Comparison of ENCODE assay signal across 8 cellular contexts in genomic region chr2:10434885-10435419, GRCh38. TPM values are rescaled to one million over a fixed set of nuclear protein-coding genes. Genes with fewer than 3 reads are reported as not detected.
A peak's percentile ranks its signal among the peaks of the same experiment; 100 is the strongest.
DNase-seq lines count a peak whose midpoint lies in the region; ATAC-seq and TF ChIP-seq lines count a peak whose summit lies in the region.

No MANE protein-coding gene starts in this region.

- DNase-seq in HT1080 (ENCODE audit: low read depth), result peak; percentile 77
- peak; percentile 93 for DNase-seq in activated CD8-positive, alpha-beta memory T cell treated with anti-CD3 and anti-CD28 coated beads, Interleukin-2, amount 50 U/mL, for 48 hours
- DNase-seq in erythroblast (lab: John Stamatoyannopoulos, UW), result peak; percentile 92
- DNase-seq in stimulated activated naive CD8-positive, alpha-beta T cell treated with anti-CD3 and anti-CD28 coated beads, Interleukin-15, amount 100 ng/mL, for 72 hours, result peak; percentile 74 to 78

- TF ChIP-seq POLR2A in erythroblast (IDR thresholded peaks at IDR 0.05; ENCODE audit: low read length), result no peak

- H3K9ac ChIP-seq in BLaER1 treated with 17β-estradiol and CSF1 and Interleukin-3, amounts not matched to agents 10 nM and 100 nM, result no peak overlapping the region; a peak in 1 of 22 replicates
- no peak overlapping the region for H3K9ac ChIP-seq in OCI-LY3 (ENCODE audit: low read length)

- H4K20me1 ChIP-seq in BLaER1 treated with 17β-estradiol and CSF1 and Interleukin-3, amounts not matched to agents 10 nM and 100 nM, result peaks cover 0 to 42% (median 25%) of the 10 kb centered on the region in 11 experiments; a peak in 13 of 22 replicates
- peaks cover 13% of the 10 kb centered on the region for H4K20me1 ChIP-seq in OCI-LY3 (ENCODE audit: insufficient read depth, low read length)

- peak overlapping the region in 7 of 11 experiments; percentile 23 to 68 (median 32); a peak in 9 of 22 replicates for H3K4me2 ChIP-seq in BLaER1 treated with 17β-estradiol and CSF1 and Interleukin-3, amounts not matched to agents 10 nM and 100 nM
- peak overlapping the region; percentile 61 for H3K4me2 ChIP-seq in OCI-LY3 (ENCODE audit: low read length)

- H3K79me2 ChIP-seq in OCI-LY3 (ENCODE audit: low read length), result no peaks in the 10 kb centered on the region

- H3K4me3 ChIP-seq in BLaER1 treated with 17β-estradiol and CSF1 and Interleukin-3, amounts not matched to agents 10 nM and 100 nM, result no peak overlapping the region
- no peak overlapping the region for H3K4me3 ChIP-seq in OCI-LY3 (ENCODE audit: low read length)

- peak overlapping the region in 2 of 3 experiments; percentile 31 to 39 for H3K4me3 Mint-ChIP-seq in nephron
- H3K4me3 Mint-ChIP-seq in stimulated activated naive CD8-positive, alpha-beta T cell treated with anti-CD3 and anti-CD28 coated beads, Interleukin-15, amount 100 ng/mL, for 72 hours, result no peak overlapping the region

- H3K4me1 Mint-ChIP-seq in nephron, result peaks cover 5% of the 10 kb centered on the region
- H3K4me1 Mint-ChIP-seq in stimulated activated naive CD8-positive, alpha-beta T cell treated with anti-CD3 and anti-CD28 coated beads, Interleukin-15, amount 100 ng/mL, for 72 hours, result peaks cover 26% of the 10 kb centered on the region

- peaks cover 22 to 39% (median 30%) of the 10 kb centered on the region in 11 experiments for H3K27me3 ChIP-seq in BLaER1 treated with 17β-estradiol and CSF1 and Interleukin-3, amounts not matched to agents 10 nM and 100 nM
- peaks cover 7% of the 10 kb centered on the region for H3K27me3 ChIP-seq in OCI-LY3 (ENCODE audit: low read depth, low read length)

- H3K4me1 ChIP-seq in BLaER1 treated with 17β-estradiol and CSF1 and Interleukin-3, amounts not matched to agents 10 nM and 100 nM, result peaks cover 10 to 29% (median 16%) of the 10 kb centered on the region in 10 experiments; a peak in 19 of 20 replicates
- H3K4me1 ChIP-seq in OCI-LY3 (ENCODE audit: low read length), result peaks cover 5% of the 10 kb centered on the region

- H3K36me3 Mint-ChIP-seq in nephron (ENCODE audit: low read depth), result peaks cover 5% of the 10 kb centered on the region

- H3K27ac Mint-ChIP-seq in nephron, result peak overlapping the region in 2 of 3 experiments; percentile 48 to 50
- no peak overlapping the region for H3K27ac Mint-ChIP-seq in stimulated activated naive CD8-positive, alpha-beta T cell treated with anti-CD3 and anti-CD28 coated beads, Interleukin-15, amount 100 ng/mL, for 72 hours

- peaks cover 16% of the 10 kb centered on the region for H3K27me3 Mint-ChIP-seq in nephron (ENCODE audit: low read depth)
- peaks cover 28% of the 10 kb centered on the region for H3K27me3 Mint-ChIP-seq in stimulated activated naive CD8-positive, alpha-beta T cell treated with anti-CD3 and anti-CD28 coated beads, Interleukin-15, amount 100 ng/mL, for 72 hours

- no peaks in the 10 kb centered on the region for H3K9me3 Mint-ChIP-seq in nephron
- no peaks in the 10 kb centered on the region for H3K9me3 Mint-ChIP-seq in stimulated activated naive CD8-positive, alpha-beta T cell treated with anti-CD3 and anti-CD28 coated beads, Interleukin-15, amount 100 ng/mL, for 72 hours

- peaks cover 8 to 25% (median 16%) of the 10 kb centered on the region in 11 experiments for H3K36me3 ChIP-seq in BLaER1 treated with 17β-estradiol and CSF1 and Interleukin-3, amounts not matched to agents 10 nM and 100 nM
- H3K36me3 ChIP-seq in OCI-LY3 (replicated peaks; ENCODE audit: low read depth, low read length), result peaks cover 17% of the 10 kb centered on the region

- H2AFZ ChIP-seq in OCI-LY3 (ENCODE audit: low read depth, low read length), result no peak overlapping the region

- H3K27ac ChIP-seq in BLaER1 treated with 17β-estradiol and CSF1 and Interleukin-3, amounts not matched to agents 10 nM and 100 nM, result no peak overlapping the region
- H3K27ac ChIP-seq in OCI-LY3 (ENCODE audit: low read length), result no peak overlapping the region

- peak; percentile 92 for TF ChIP-seq CTCF in OCI-LY3 (IDR thresholded peaks at IDR 0.05; ENCODE audit: low read depth, low read length)
- peak; percentile 90 to 97 (median 94) for TF ChIP-seq CTCF in nephron (IDR thresholded peaks at IDR 0.05; ENCODE audit: unreplicated experiment in 3 of 3)

- no peaks in the 10 kb centered on the region for H3K9me3 ChIP-seq in BLaER1 treated with 17β-estradiol and CSF1 and Interleukin-3, amounts not matched to agents 10 nM and 100 nM (replicated peaks in 1 of 11)
- H3K9me3 ChIP-seq in OCI-LY3 (ENCODE audit: insufficient read depth, low read length), result no peaks in the 10 kb centered on the region

- ATAC-seq in GM19328 (IDR thresholded peaks at IDR 0.05; ENCODE audit: unreplicated experiment), result peak; percentile 54
- peak; percentile 72 for ATAC-seq in stimulated activated naive CD8-positive, alpha-beta T cell treated with anti-CD3 and anti-CD28 coated beads, Interleukin-15, amount 100 ng/mL, for 72 hours

RNA-seq across cellular contexts. Expression of gene ODC1, which starts 13.2 kb away (rescaled TPM):
- 582 and 583 TPM in 2 replicates for total RNA-seq in HT1080 (2014; rRNA removed; shearing (Covaris generic))
- 314 and 342 TPM in 2 replicates for polyA plus RNA-seq in HT1080 (2015; cell fraction: cytosol; rRNA removed)
- polyA plus RNA-seq in HT1080 (2015; cell fraction: nucleus; rRNA removed), result 137 and 186 TPM in 2 replicates

Comparison
In these comparisons a context has a peak if more than half of its experiments do, and no peak if none do; other contexts are left out.
1. H3K27ac Mint-ChIP-seq: peak in nephron (2 of 3); none in stimulated activated naive CD8-positive, alpha-beta T cell treated with anti-CD3 and anti-CD28 coated beads, Interleukin-15, amount 100 ng/mL, for 72 hours (0 of 2).
2. H3K4me3 Mint-ChIP-seq: peak in nephron (2 of 3); none in stimulated activated naive CD8-positive, alpha-beta T cell treated with anti-CD3 and anti-CD28 coated beads, Interleukin-15, amount 100 ng/mL, for 72 hours (0 of 2).
3. Peak in every context shown above with its lines, with median percentiles within 50 percentile points of each other: DNase-seq.